ENCODE assay signal across 1 cellular context in genomic region chr18:5294618-5295230, GRCh38.
TF ChIP-seq lines count a peak whose summit lies in the region.

No MANE protein-coding gene starts in this region.

TF ChIP-seq in K562, 482 proteins besides CTCF, POLR2A, EP300 and RAD21 (continued from another document and continues in another):
- peak; percentile 62 for TF ChIP-seq PHF20 (IDR thresholded peaks at IDR 0.05; ENCODE audit: partially characterized antibody)
- TF ChIP-seq ZBTB40 (IDR thresholded peaks at IDR 0.05): no peak; the same call in 1 of the 2 replicates
- no peak for TF ChIP-seq ZBTB40 (CRISPR knock-in tag; IDR thresholded peaks at IDR 0.05)
- TF ChIP-seq ZBTB2 (IDR thresholded peaks at IDR 0.05): no peak
- TF ChIP-seq REST (CRISPR knock-in tag; IDR thresholded peaks at IDR 0.05; ENCODE audit: low read depth): peak; percentile 24; the same call in 1 of the 2 replicates
- no peak for TF ChIP-seq TCF15 (CRISPR knock-in tag; IDR thresholded peaks at IDR 0.05)
- TF ChIP-seq CREB3 (tag; conservative IDR thresholded peaks at IDR 0.05; ENCODE audit: low read depth): 0 out of 2 replicates have a peak, but pooled peaks have one; percentile 61
- TF ChIP-seq, protein P1, sequence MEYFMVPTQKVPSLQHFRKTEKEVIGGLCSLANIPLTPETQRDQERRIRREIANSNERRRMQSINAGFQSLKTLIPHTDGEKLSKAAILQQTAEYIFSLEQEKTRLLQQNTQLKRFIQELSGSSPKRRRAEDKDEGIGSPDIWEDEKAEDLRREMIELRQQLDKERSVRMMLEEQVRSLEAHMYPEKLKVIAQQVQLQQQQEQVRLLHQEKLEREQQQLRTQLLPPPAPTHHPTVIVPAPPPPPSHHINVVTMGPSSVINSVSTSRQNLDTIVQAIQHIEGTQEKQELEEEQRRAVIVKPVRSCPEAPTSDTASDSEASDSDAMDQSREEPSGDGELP (CRISPR knock-in tag; IDR thresholded peaks at IDR 0.05; ENCODE audit: borderline replicate concordance): peak; percentile 75; the same call in 1 of the 2 replicates
- 0 out of 2 replicates have a peak, but pooled peaks have one; percentile 69 for TF ChIP-seq ZNF165 (CRISPR knock-in tag; IDR thresholded peaks at IDR 0.05; ENCODE audit: borderline replicate concordance)
- peak; percentile 75 for TF ChIP-seq CTBP1 (IDR thresholded peaks at IDR 0.05; ENCODE audit: borderline replicate concordance)
- TF ChIP-seq PTBP1 (IDR thresholded peaks at IDR 0.05; ENCODE audit: low read depth, low read length): no peak
- TF ChIP-seq XRCC4 (IDR thresholded peaks at IDR 0.05; ENCODE audit: extremely low read depth, insufficient read depth, insufficient read length): no peak
- peak; percentile 58; the same call in 1 of the 2 replicates for TF ChIP-seq ZBTB17 (CRISPR knock-in tag; IDR thresholded peaks at IDR 0.05)
- TF ChIP-seq SAP30 (IDR thresholded peaks at IDR 0.05; ENCODE audit: borderline replicate concordance, insufficient read depth, low read depth, low read length, poor library complexity, severe bottlenecking): peak; percentile 48
- TF ChIP-seq, protein P2, sequence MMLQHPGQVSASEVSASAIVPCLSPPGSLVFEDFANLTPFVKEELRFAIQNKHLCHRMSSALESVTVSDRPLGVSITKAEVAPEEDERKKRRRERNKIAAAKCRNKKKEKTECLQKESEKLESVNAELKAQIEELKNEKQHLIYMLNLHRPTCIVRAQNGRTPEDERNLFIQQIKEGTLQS (IDR thresholded peaks at IDR 0.05): no peak
- TF ChIP-seq, protein P2 (CRISPR knock-in tag; conservative IDR thresholded peaks at IDR 0.05): no peak
- TF ChIP-seq, protein P3, sequence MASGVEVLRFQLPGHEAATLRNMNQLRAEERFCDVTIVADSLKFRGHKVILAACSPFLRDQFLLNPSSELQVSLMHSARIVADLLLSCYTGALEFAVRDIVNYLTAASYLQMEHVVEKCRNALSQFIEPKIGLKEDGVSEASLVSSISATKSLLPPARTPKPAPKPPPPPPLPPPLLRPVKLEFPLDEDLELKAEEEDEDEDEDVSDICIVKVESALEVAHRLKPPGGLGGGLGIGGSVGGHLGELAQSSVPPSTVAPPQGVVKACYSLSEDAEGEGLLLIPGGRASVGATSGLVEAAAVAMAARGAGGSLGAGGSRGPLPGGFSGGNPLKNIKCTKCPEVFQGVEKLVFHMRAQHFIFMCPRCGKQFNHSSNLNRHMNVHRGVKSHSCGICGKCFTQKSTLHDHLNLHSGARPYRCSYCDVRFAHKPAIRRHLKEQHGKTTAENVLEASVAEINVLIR (CRISPR knock-in tag; IDR thresholded peaks at IDR 0.05): no peak
- TF ChIP-seq KDM1A (IDR thresholded peaks at IDR 0.05): no peak
- no peak for TF ChIP-seq ARID1B (IDR thresholded peaks at IDR 0.05)
- TF ChIP-seq, protein P4, sequence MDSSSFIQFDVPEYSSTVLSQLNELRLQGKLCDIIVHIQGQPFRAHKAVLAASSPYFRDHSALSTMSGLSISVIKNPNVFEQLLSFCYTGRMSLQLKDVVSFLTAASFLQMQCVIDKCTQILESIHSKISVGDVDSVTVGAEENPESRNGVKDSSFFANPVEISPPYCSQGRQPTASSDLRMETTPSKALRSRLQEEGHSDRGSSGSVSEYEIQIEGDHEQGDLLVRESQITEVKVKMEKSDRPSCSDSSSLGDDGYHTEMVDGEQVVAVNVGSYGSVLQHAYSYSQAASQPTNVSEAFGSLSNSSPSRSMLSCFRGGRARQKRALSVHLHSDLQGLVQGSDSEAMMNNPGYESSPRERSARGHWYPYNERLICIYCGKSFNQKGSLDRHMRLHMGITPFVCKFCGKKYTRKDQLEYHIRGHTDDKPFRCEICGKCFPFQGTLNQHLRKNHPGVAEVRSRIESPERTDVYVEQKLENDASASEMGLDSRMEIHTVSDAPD (CRISPR knock-in tag; IDR thresholded peaks at IDR 0.05): no peak
- TF ChIP-seq ZNF76 (CRISPR knock-in tag; IDR thresholded peaks at IDR 0.05; ENCODE audit: borderline replicate concordance): 0 out of 2 replicates have a peak, but pooled peaks have one; percentile 34
- TF ChIP-seq CBX3 (IDR thresholded peaks at IDR 0.05; ENCODE audit: borderline replicate concordance in 1 of 2, low read length in 2 of 2): no peak
- TF ChIP-seq MYC (IDR thresholded peaks at IDR 0.05; ENCODE audit: low read depth, low read length): no peak; the same call in 1 of the 2 replicates
- peak; percentile 64; the same call in 1 of the 2 replicates for TF ChIP-seq MYC (CRISPR knock-in tag; IDR thresholded peaks at IDR 0.05; ENCODE audit: borderline replicate concordance, low read depth)
- TF ChIP-seq U2AF1 (optimal IDR thresholded peaks at IDR 0.05; ENCODE audit: low read depth, low read length): no peak
- TF ChIP-seq ZFP91 (CRISPR knock-in tag; IDR thresholded peaks at IDR 0.05): no peak
- peak; percentile 58 for TF ChIP-seq ZNF316 (IDR thresholded peaks at IDR 0.05)
- TF ChIP-seq SMARCC2 (IDR thresholded peaks at IDR 0.05; ENCODE audit: low read depth): no peak
- TF ChIP-seq NCOA6 (IDR thresholded peaks at IDR 0.05): no peak
- peak; percentile 66 to 67 for TF ChIP-seq NRF1 (conservative IDR thresholded peaks at IDR 0.05 in 1 of 2, IDR thresholded peaks at IDR 0.05 in 1 of 2)
- TF ChIP-seq C11orf30 (IDR thresholded peaks at IDR 0.05; ENCODE audit: low read depth): peak; percentile 50; the same call in 1 of the 2 replicates
- TF ChIP-seq, protein P5, sequence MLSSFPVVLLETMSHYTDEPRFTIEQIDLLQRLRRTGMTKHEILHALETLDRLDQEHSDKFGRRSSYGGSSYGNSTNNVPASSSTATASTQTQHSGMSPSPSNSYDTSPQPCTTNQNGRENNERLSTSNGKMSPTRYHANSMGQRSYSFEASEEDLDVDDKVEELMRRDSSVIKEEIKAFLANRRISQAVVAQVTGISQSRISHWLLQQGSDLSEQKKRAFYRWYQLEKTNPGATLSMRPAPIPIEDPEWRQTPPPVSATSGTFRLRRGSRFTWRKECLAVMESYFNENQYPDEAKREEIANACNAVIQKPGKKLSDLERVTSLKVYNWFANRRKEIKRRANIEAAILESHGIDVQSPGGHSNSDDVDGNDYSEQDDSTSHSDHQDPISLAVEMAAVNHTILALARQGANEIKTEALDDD (IDR thresholded peaks at IDR 0.05): no peak
- TF ChIP-seq ZSCAN32 (CRISPR knock-in tag; IDR thresholded peaks at IDR 0.05): no peak
- no peak for TF ChIP-seq SIN3B (IDR thresholded peaks at IDR 0.05; ENCODE audit: low read depth)
